Comparison of ENCODE assay signal across 10 cellular contexts in genomic region chr6:11428351-11428750, GRCh38.
DNase-seq lines count a peak whose midpoint lies in the region; ATAC-seq and TF ChIP-seq lines count a peak whose summit lies in the region.
"Had no signal": no experiment of that assay in that cellular context is flagged by ENCODE, and none has a peak within 500 bp of the region (broad histone marks: within the 10 kb centered on the region; RNA-seq: fewer than 3 reads in every experiment).

No MANE protein-coding gene starts in this region.

- H3K4me1 Mint-ChIP-seq in stimulated activated naive B cell treated with anti-CD40 and anti-IgM and Interleukin-4, amounts not matched to agents 10 μg/mL and 1 μg/mL and 100 μg/mL, for 72 hours, result peaks cover 46 to 88% of the 10 kb centered on the region in 2 donors

- TF ChIP-seq CTCF in KMS-11 (conservative IDR thresholded peaks at IDR 0.05; ENCODE audit: low read depth, low read length) (no peak), esophagus muscularis mucosa (IDR thresholded peaks at IDR 0.05) (no peak)

- no peaks in the 10 kb centered on the region for H3K27me3 ChIP-seq in KMS-11 (ENCODE audit: insufficient read depth, low read depth)
- no peaks in the 10 kb centered on the region for H3K27me3 ChIP-seq in esophagus muscularis mucosa

- H3K4me2 ChIP-seq in KMS-11, result peak overlapping the region; percentile 37; the same call in 1 of the 2 replicates

- peak; percentile 83 for DNase-seq in esophagus muscularis mucosa (ENCODE audit: extremely low spot score)
- no peak for DNase-seq in stimulated activated naive B cell treated with anti-CD40 and anti-IgM and Interleukin-4, amounts not matched to agents 10 μg/mL and 1 μg/mL and 100 μg/mL, for 72 hours
- DNase-seq in NCI-H2081 (lab: John Stamatoyannopoulos, UW), result no peak
- no peak for DNase-seq in stimulated activated CD4-positive, alpha-beta T cell treated with anti-CD3 and anti-CD28 coated beads, Interleukin-4, amount 100 ng/mL, for 4 hours
- DNase-seq in NCI-H1436 treated with DMSO at 0.1 percent for 48 hours (lab: John Stamatoyannopoulos, UW), result no peak
- DNase-seq: aorta, NCI-H2081 treated with DMSO at 0.1 percent for 48 hours had no signal

- peak; percentile 33 for ATAC-seq in GM19467 (IDR thresholded peaks at IDR 0.05; ENCODE audit: unreplicated experiment)
- ATAC-seq in stimulated activated naive B cell treated with anti-CD40 and anti-IgM and Interleukin-4, amounts not matched to agents 10 μg/mL and 1 μg/mL and 100 μg/mL, for 72 hours (replicated peaks), result peak in 1 of 2 donors; percentile 30

- no peaks in the 10 kb centered on the region for H3K79me2 ChIP-seq in KMS-11 (ENCODE audit: insufficient read depth, low read depth)

- WGBS in esophagus muscularis mucosa, result 56% methylated on average over 2 of the region's 2 CpGs

- H3K4me1 ChIP-seq in KMS-11 (ENCODE audit: low read depth, poor library complexity, severe bottlenecking) (peaks cover 28% of the 10 kb centered on the region), esophagus muscularis mucosa (peaks cover 42 to 71% (median 46%) of the 10 kb centered on the region in 4 donors)

- no peaks in the 10 kb centered on the region for H3K9me3 ChIP-seq in esophagus muscularis mucosa

- H3K36me3 Mint-ChIP-seq in stimulated activated naive B cell treated with anti-CD40 and anti-IgM and Interleukin-4, amounts not matched to agents 10 μg/mL and 1 μg/mL and 100 μg/mL, for 72 hours, result no peaks in the 10 kb centered on the region

- H3K9ac ChIP-seq in KMS-11, result no peak overlapping the region; the same call in 1 of the 2 replicates

- peak overlapping the region; percentile 53 for H2AFZ ChIP-seq in KMS-11 (ENCODE audit: low read depth)

- TF ChIP-seq POLR2A in esophagus muscularis mucosa (IDR thresholded peaks at IDR 0.05; ENCODE audit: low read depth), result no peak

- peaks cover 0 to 2% of the 10 kb centered on the region in 2 donors for H3K9me3 Mint-ChIP-seq in stimulated activated naive B cell treated with anti-CD40 and anti-IgM and Interleukin-4, amounts not matched to agents 10 μg/mL and 1 μg/mL and 100 μg/mL, for 72 hours

- no peaks in the 10 kb centered on the region for H3K27me3 Mint-ChIP-seq in stimulated activated naive B cell treated with anti-CD40 and anti-IgM and Interleukin-4, amounts not matched to agents 10 μg/mL and 1 μg/mL and 100 μg/mL, for 72 hours

- peak overlapping the region; percentile 75 for H3K27ac Mint-ChIP-seq in stimulated activated naive B cell treated with anti-CD40 and anti-IgM and Interleukin-4, amounts not matched to agents 10 μg/mL and 1 μg/mL and 100 μg/mL, for 72 hours

- H4K20me1 ChIP-seq in KMS-11 (ENCODE audit: insufficient read depth), result no peaks in the 10 kb centered on the region

- no peak overlapping the region for H3K4me3 ChIP-seq in KMS-11 (IDR thresholded peaks at IDR 0.05; ENCODE audit: insufficient read depth, low read depth, low read length)
- H3K4me3 ChIP-seq in esophagus muscularis mucosa, result no peak overlapping the region

- H3K27ac ChIP-seq in KMS-11 (peak overlapping the region; percentile 39; the same call in 1 of the 2 replicates), esophagus muscularis mucosa (replicated peaks in 1 of 4) (peak overlapping the region; percentile 35 to 53 (median 42))
- H3K27ac ChIP-seq: VCaP had no signal

- H3K36me3 ChIP-seq in KMS-11 (ENCODE audit: insufficient read depth) (no peaks in the 10 kb centered on the region), esophagus muscularis mucosa (no peaks in the 10 kb centered on the region)

- TF ChIP-seq EP300 in esophagus muscularis mucosa (IDR thresholded peaks at IDR 0.05), result no peak

- no peak overlapping the region for H3K4me3 Mint-ChIP-seq in stimulated activated naive B cell treated with anti-CD40 and anti-IgM and Interleukin-4, amounts not matched to agents 10 μg/mL and 1 μg/mL and 100 μg/mL, for 72 hours

- intact Hi-C loops in esophagus muscularis mucosa (cut with DNase I), result no loop called here
